In genomic region chr11:87028688-87029087, GRCh38 we compare ENCODE assay signal across 16 cellular contexts. TPM values are rescaled to one million over a fixed set of nuclear protein-coding genes. Genes with fewer than 3 reads are reported as not detected.
DNase-seq lines count a peak whose midpoint lies in the region; ATAC-seq and TF ChIP-seq lines count a peak whose summit lies in the region.
"Had no signal": no experiment of that assay in that cellular context is flagged by ENCODE, and none has a peak within 500 bp of the region (broad histone marks: within the 10 kb centered on the region; RNA-seq: fewer than 3 reads in every experiment).

No MANE protein-coding gene starts in this region.

- peaks cover 0 to 6% of the 10 kb centered on the region in 2 experiments; a peak in 1 of 4 replicates for H3K4me1 ChIP-seq in SK-N-SH (ENCODE audit: control insufficient read depth in 1 of 2, insufficient read depth in 2 of 2, low read depth in 1 of 2, low read length in 1 of 2)
- H3K4me1 ChIP-seq in SJCRH30, result peaks cover 14% of the 10 kb centered on the region

- H3K36me3 ChIP-seq in SK-N-SH (replicated peaks in 1 of 2; ENCODE audit: control insufficient read depth in 1 of 2, insufficient read depth in 2 of 2, low read length in 1 of 2), result no peaks in the 10 kb centered on the region
- no peaks in the 10 kb centered on the region for H3K36me3 ChIP-seq in SJCRH30

- no peaks in the 10 kb centered on the region for H3K79me2 ChIP-seq in SK-N-SH (ENCODE audit: insufficient read depth)

- no peaks in the 10 kb centered on the region for H3K9me2 ChIP-seq in SK-N-SH

- no peaks in the 10 kb centered on the region for H3F3A ChIP-seq in SK-N-SH (replicated peaks; ENCODE audit: insufficient read depth)

- CTCF ChIA-PET in SK-N-SH (lab: Yijun Ruan, JAX), result no interaction called here

- H3K9me3 Mint-ChIP-seq in stimulated activated naive B cell treated with anti-CD40 and anti-IgM and Interleukin-4, amounts not matched to agents 10 μg/mL and 1 μg/mL and 100 μg/mL, for 72 hours, result peaks cover 0 to 4% of the 10 kb centered on the region in 2 donors

- H3K4me3 ChIP-seq in SK-N-SH (ENCODE audit: low read depth in 2 of 2, low read length in 1 of 2), result no peak overlapping the region
- no peak overlapping the region for H3K4me3 ChIP-seq in SJCRH30

- POLR2A ChIA-PET in SK-N-SH (lab: Yijun Ruan, JAX), result no interaction called here

- WGBS in SK-N-SH (ENCODE audit: low lambda C conversion rate), result 84% methylated on average over 2 of the region's 2 CpGs

- no peak overlapping the region for H3K9ac ChIP-seq in SK-N-SH

- peaks cover 0 to 8% of the 10 kb centered on the region in 2 donors for H3K4me1 Mint-ChIP-seq in stimulated activated naive B cell treated with anti-CD40 and anti-IgM and Interleukin-4, amounts not matched to agents 10 μg/mL and 1 μg/mL and 100 μg/mL, for 72 hours

- no peak overlapping the region for H3K4me3 Mint-ChIP-seq in stimulated activated naive B cell treated with anti-CD40 and anti-IgM and Interleukin-4, amounts not matched to agents 10 μg/mL and 1 μg/mL and 100 μg/mL, for 72 hours

- no peaks in the 10 kb centered on the region for H3K36me3 Mint-ChIP-seq in stimulated activated naive B cell treated with anti-CD40 and anti-IgM and Interleukin-4, amounts not matched to agents 10 μg/mL and 1 μg/mL and 100 μg/mL, for 72 hours

- no peaks in the 10 kb centered on the region for H3K27me3 ChIP-seq in SK-N-SH (ENCODE audit: insufficient read depth)
- no peaks in the 10 kb centered on the region for H3K27me3 ChIP-seq in SJCRH30

- H3K27ac ChIP-seq in SK-N-SH (ENCODE audit: low read depth in 2 of 2, low read length in 1 of 2), result no peak overlapping the region
- H3K27ac ChIP-seq in SJCRH30, result peak overlapping the region; percentile 10; the same call in 1 of the 2 replicates
- H3K27ac ChIP-seq in epithelial cell of prostate, result peak overlapping the region; percentile 27
- H3K27ac ChIP-seq: 22Rv1, HL-60 had no signal

- TF ChIP-seq EP300 in SK-N-SH (IDR thresholded peaks at IDR 0.05; ENCODE audit: borderline replicate concordance in 1 of 2, low read depth in 1 of 2, low read length in 1 of 2), result no peak

- no peak for ATAC-seq in SK-N-SH treated with all-trans-retinoic acid at 6 μM for 48 hours
- no peak for ATAC-seq in stimulated activated naive B cell treated with anti-CD40 and anti-IgM and Interleukin-4, amounts not matched to agents 10 μg/mL and 1 μg/mL and 100 μg/mL, for 72 hours (replicated peaks)
- ATAC-seq in HG02981 (IDR thresholded peaks at IDR 0.05; ENCODE audit: unreplicated experiment), result no peak

- TF ChIP-seq RAD21 in SK-N-SH (IDR thresholded peaks at IDR 0.05; ENCODE audit: low read length), result no peak

- H2AFZ ChIP-seq in SK-N-SH (ENCODE audit: low read depth), result peak overlapping the region; percentile 49

- H3K27ac Mint-ChIP-seq in stimulated activated naive B cell treated with anti-CD40 and anti-IgM and Interleukin-4, amounts not matched to agents 10 μg/mL and 1 μg/mL and 100 μg/mL, for 72 hours, result no peak overlapping the region

- H3K27me3 Mint-ChIP-seq in stimulated activated naive B cell treated with anti-CD40 and anti-IgM and Interleukin-4, amounts not matched to agents 10 μg/mL and 1 μg/mL and 100 μg/mL, for 72 hours, result peaks cover under 1 to 4% of the 10 kb centered on the region in 2 donors

- no peak for TF ChIP-seq CTCF in SK-N-SH (IDR thresholded peaks at IDR 0.05)

- no peak overlapping the region for H3K4me2 ChIP-seq in SK-N-SH

- DNase-seq in SK-N-SH (no peak), SJCRH30 (no peak), epithelial cell of prostate (ENCODE audit: low read depth, low spot score) (no peak)
- DNase-seq in stimulated activated naive B cell treated with anti-CD40 and anti-IgM and Interleukin-4, amounts not matched to agents 10 μg/mL and 1 μg/mL and 100 μg/mL, for 72 hours, result no peak
- DNase-seq in activated CD4-positive, alpha-beta T cell treated with anti-CD3 and anti-CD28 coated beads for 48 hours, result no peak
- DNase-seq: HCEC 1CT, NCI-H1092 treated with DMSO at 0.1 percent for 48 hours, NCI-H1436 treated with DMSO at 0.1 percent for 48 hours, NCI-H187 treated with DMSO at 0.1 percent for 48 hours, NCI-H446, NCI-H524 treated with DMSO at 0.1 percent for 48 hours, NCI-H774 had no signal

- H4K20me1 ChIP-seq in SK-N-SH (ENCODE audit: insufficient read depth), result no peaks in the 10 kb centered on the region

- H3K9me3 ChIP-seq in SK-N-SH (no peaks in the 10 kb centered on the region), SJCRH30 (replicated peaks) (no peaks in the 10 kb centered on the region)

TF ChIP-seq in SK-N-SH, 30 proteins besides CTCF, POLR2A, EP300 and RAD21:
- TF ChIP-seq MEF2A (IDR thresholded peaks at IDR 0.05; ENCODE audit: borderline replicate concordance, low read depth), result no peak
- no peak for TF ChIP-seq RXRA (IDR thresholded peaks at IDR 0.05; ENCODE audit: borderline replicate concordance, low read depth)
- no peak for TF ChIP-seq FOXM1 (IDR thresholded peaks at IDR 0.05; ENCODE audit: low read depth)

TF ChIP-seq in SK-N-SH treated with all-trans-retinoic acid at 6 μM for 48 hours, 23 proteins besides CTCF, POLR2A, EP300 and RAD21:
- TF ChIP-seq RARB (CRISPR knock-in tag; IDR thresholded peaks at IDR 0.05), result no peak
- no peak for TF ChIP-seq ARNTL (CRISPR knock-in tag; IDR thresholded peaks at IDR 0.05; ENCODE audit: borderline replicate concordance, low read depth)
- TF ChIP-seq TOX (CRISPR knock-in tag; IDR thresholded peaks at IDR 0.05; ENCODE audit: borderline replicate concordance), result no peak
- TF ChIP-seq ZFP30 (CRISPR knock-in tag; IDR thresholded peaks at IDR 0.05), result no peak
- no peak for TF ChIP-seq ZNF70 (CRISPR knock-in tag; IDR thresholded peaks at IDR 0.05)
- TF ChIP-seq ESRRG (CRISPR knock-in tag; IDR thresholded peaks at IDR 0.05), result no peak
- TF ChIP-seq ISL1 (CRISPR knock-in tag; IDR thresholded peaks at IDR 0.05), result no peak

RNA-seq across cellular contexts. Expression of gene TMEM135, which starts 9.0 kb away (rescaled TPM):
- 3.0 and 5.2 TPM in 2 replicates for polyA plus RNA-seq in SK-N-SH (2012; rRNA removed)
- polyA plus RNA-seq in SK-N-SH (2012; cell fraction: cytosol; rRNA removed), result 4.5 and 4.9 TPM in 2 replicates
- polyA plus RNA-seq in SK-N-SH (2012; cell fraction: nucleus; rRNA removed), result 4.1 and 6.5 TPM in 2 replicates
- 33.9 and 35.3 TPM in 2 replicates for total RNA-seq in SJCRH30 (2014; rRNA removed; shearing (Covaris generic))

Comparison
In these comparisons a context has a peak if more than half of its experiments do, and no peak if none do; other contexts are left out.
1. H3K27ac ChIP-seq: peak in SJCRH30 (single experiment) and epithelial cell of prostate (single experiment); none in SK-N-SH (0 of 2).